ENCODE assay signal across 8 cellular contexts in the genomic region with DNA sequence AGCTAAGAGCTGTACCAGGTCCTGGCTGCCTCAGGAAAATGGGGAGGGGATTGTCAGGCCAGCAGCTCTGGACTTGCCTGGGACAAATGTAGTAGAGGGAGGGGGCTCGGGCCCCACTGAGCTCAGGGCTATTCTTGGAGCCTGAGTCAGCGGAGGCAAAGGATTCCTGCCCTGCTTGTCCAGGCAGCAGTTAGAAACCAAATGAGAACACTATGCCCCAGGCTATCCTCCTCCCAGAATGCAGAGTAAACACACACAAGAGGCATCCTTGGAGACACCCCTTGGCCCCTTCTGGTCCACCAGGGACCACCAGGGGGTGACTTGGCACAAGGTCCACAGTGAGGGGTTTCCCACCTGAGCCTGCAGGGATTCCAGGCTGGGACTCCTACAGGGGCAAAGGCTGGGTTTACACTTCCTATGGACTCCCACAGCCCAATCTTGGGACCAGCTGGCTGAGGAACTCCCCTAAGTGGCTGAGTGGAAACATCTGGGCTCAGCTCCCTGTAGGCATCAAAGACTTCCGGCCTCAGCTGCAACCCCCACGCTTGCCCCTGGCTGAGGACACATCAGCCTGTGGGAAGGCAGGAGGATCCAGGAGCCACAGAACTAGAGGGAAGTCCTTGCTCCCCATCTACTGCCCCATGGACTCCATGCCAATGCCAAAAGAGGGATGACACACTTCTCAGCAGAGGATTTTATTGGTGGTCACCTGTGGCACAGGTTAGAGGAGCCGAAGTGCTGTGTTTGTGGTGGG. TPM values are rescaled to one million over a fixed set of nuclear protein-coding genes. Genes with fewer than 3 reads are reported as not detected.
DNase-seq lines count a peak whose midpoint lies in the region; ATAC-seq, FAIRE-seq and TF ChIP-seq lines count a peak whose summit lies in the region.

No MANE protein-coding gene starts in this region.

- H3K27me3 ChIP-seq in breast epithelium (peaks cover 0 to 2% of the 10 kb centered on the region in 2 donors), thoracic aorta (replicated peaks; ENCODE audit: insufficient read depth) (no peaks in the 10 kb centered on the region)

- H3K36me3 ChIP-seq in breast epithelium (peaks cover 21% of the 10 kb centered on the region), kidney (ENCODE audit: control insufficient read depth in 1 of 2, insufficient read depth in 2 of 2, low read length in 2 of 2) (peaks cover 35 to 45% of the 10 kb centered on the region in 2 donors), thoracic aorta (peaks cover 34% of the 10 kb centered on the region)

- H3K9ac ChIP-seq in kidney (ENCODE audit: low read length in 2 of 2) = no peak overlapping the region

- H3K27ac ChIP-seq in breast epithelium = peak overlapping the region; percentile 91 to 94
- H3K27ac ChIP-seq in kidney (ENCODE audit: low read depth in 2 of 2, low read length in 2 of 2) = peak overlapping the region; percentile 30 to 33
- H3K27ac ChIP-seq in thoracic aorta = peak overlapping the region; percentile 90 to 93

- peaks cover 14 to 15% of the 10 kb centered on the region in 2 donors for H3K4me1 ChIP-seq in breast epithelium
- peaks cover 0 to 4% of the 10 kb centered on the region in 2 donors for H3K4me1 ChIP-seq in kidney (ENCODE audit: control insufficient read depth in 1 of 2, insufficient read depth in 1 of 2, low read depth in 1 of 2, low read length in 2 of 2)
- peaks cover 31 to 73% of the 10 kb centered on the region in 2 donors for H3K4me1 ChIP-seq in thoracic aorta (ENCODE audit: control insufficient read depth in 1 of 2, low read depth in 2 of 2)

- H3K9me3 ChIP-seq in breast epithelium = no peaks in the 10 kb centered on the region
- no peaks in the 10 kb centered on the region for H3K9me3 ChIP-seq in kidney (ENCODE audit: control insufficient read depth in 1 of 2, low read length in 2 of 2)
- H3K9me3 ChIP-seq in thoracic aorta = no peaks in the 10 kb centered on the region

- no peak for TF ChIP-seq CTCF in breast epithelium (IDR thresholded peaks at IDR 0.05)
- no peak for TF ChIP-seq CTCF in kidney (IDR thresholded peaks at IDR 0.05; ENCODE audit: borderline replicate concordance, extremely low read depth, insufficient read depth)
- no peak for TF ChIP-seq CTCF in thoracic aorta (IDR thresholded peaks at IDR 0.05)

- no peak for TF ChIP-seq POLR2A in breast epithelium (IDR thresholded peaks at IDR 0.05)

- ATAC-seq in thoracic aorta (ENCODE audit: insufficient number of reproducible peaks, low FRiP score, low read depth) = peak; percentile 82
- ATAC-seq in HG03469 (IDR thresholded peaks at IDR 0.05; ENCODE audit: unreplicated experiment) = no peak
- no peak for ATAC-seq in GM19455 (IDR thresholded peaks at IDR 0.05; ENCODE audit: unreplicated experiment)
- no peak for ATAC-seq in stimulated activated naive CD8-positive, alpha-beta T cell treated with anti-CD3 and anti-CD28 coated beads, Interleukin-15, Interleukin-2, amounts not matched to agents 100 U/mL and 50 U/mL, for 24 hours

- intact Hi-C loops in breast epithelium (cut with DNase I; ENCODE audit: low total_unique reads) = no loop called here
- intact Hi-C loops in kidney (cut with DNase I) = no loop called here

- DNase-seq in HTR-8/SVneo (ENCODE audit: insufficient read length, low spot score) = peak; percentile 84
- peak; percentile 63 to 93 for DNase-seq in breast epithelium (ENCODE audit: low spot score in 2 of 2)
- DNase-seq in kidney = no peak
- DNase-seq in thoracic aorta (ENCODE audit: low spot score) = peak; percentile 61
- no peak for DNase-seq in stimulated activated naive CD8-positive, alpha-beta T cell treated with anti-CD3 and anti-CD28 coated beads, Interleukin-15, Interleukin-2, amounts not matched to agents 100 U/mL and 50 U/mL, for 24 hours
- no peak for DNase-seq in iPS-NIHi11 (ENCODE audit: low spot score)

- H3K4me3 ChIP-seq in breast epithelium (peak overlapping the region in 1 of 3 donors; percentile 41), kidney (ENCODE audit: low read length in 2 of 2) (no peak overlapping the region), thoracic aorta (peak overlapping the region; percentile 24)

- FAIRE-seq in HTR-8/SVneo (lab: Jason Lieb, UNC) (peak; percentile 90), kidney (lab: Jason Lieb, UNC) (no peak)

RNA-seq across cellular contexts. Expression of gene COL7A1, which starts 3.4 kb away (rescaled TPM):
- 10 to 100 TPM in 2 of 3 donors, under 1 TPM in 1; 0.48 to 18.6 (median 12.5) TPM for total RNA-seq in breast epithelium
- 13.1 TPM for total RNA-seq in kidney
- polyA plus RNA-seq in kidney (ENCODE audit: insufficient read depth, low read depth, low replicate concordance) = 14.4 TPM
- total RNA-seq in thoracic aorta = 10 to 100 TPM; 16.4 to 26.7 TPM

RNA-seq across cellular contexts. Expression of gene UQCRC1, which starts 10.9 kb away (rescaled TPM):
- total RNA-seq in breast epithelium (100 to 1,000 TPM; 163 to 230 (median 180) TPM), kidney (207 TPM), thoracic aorta (100 to 1,000 TPM; 226 to 234 TPM)
- polyA plus RNA-seq in kidney (ENCODE audit: insufficient read depth, low read depth, low replicate concordance) = 584 TPM

RNA-seq across cellular contexts. Expression of gene TMEM89, which starts 23.1 kb away (rescaled TPM):
- total RNA-seq in breast epithelium (not detected), kidney (not detected), thoracic aorta (1 to 10 TPM in 1 of 2 donors, not detected in 1; 8.0 TPM)
- not detected for polyA plus RNA-seq in kidney (ENCODE audit: insufficient read depth, low read depth, low replicate concordance)

RNA-seq across cellular contexts. Expression of gene UCN2, which starts 34.9 kb away (rescaled TPM):
- total RNA-seq in breast epithelium = under 1 TPM in 1 of 3 donors, not detected in 2; 0.44 TPM
- not detected for total RNA-seq in kidney
- polyA plus RNA-seq in kidney (ENCODE audit: insufficient read depth, low read depth, low replicate concordance) = not detected
- total RNA-seq in thoracic aorta = 1 to 10 TPM in 1 of 2 donors, not detected in 1; 3.0 TPM

RNA-seq across cellular contexts. Expression of gene SLC26A6, which starts 36.8 kb away (rescaled TPM):
- total RNA-seq in breast epithelium = 10 to 100 TPM; 12.6 to 21.6 (median 16.0) TPM
- 15.4 TPM for total RNA-seq in kidney
- 20.6 TPM for polyA plus RNA-seq in kidney (ENCODE audit: insufficient read depth, low read depth, low replicate concordance)
- total RNA-seq in thoracic aorta = 100 to 1,000 TPM in 1 of 2 donors, 10 to 100 TPM in 1; 93.9 to 102 TPM

Comparison
In these comparisons a context has a peak if more than half of its experiments do, and no peak if none do; other contexts are left out.
1. DNase-seq: peak in HTR-8/SVneo (single experiment), breast epithelium (2 of 2) and thoracic aorta (single experiment); none in kidney (single experiment), stimulated activated naive CD8-positive, alpha-beta T cell treated with anti-CD3 and anti-CD28 coated beads, Interleukin-15, Interleukin-2, amounts not matched to agents 100 U/mL and 50 U/mL, for 24 hours (single experiment) and iPS-NIHi11 (single experiment).
2. H3K27ac ChIP-seq: peak in every context shown above with its lines; median percentile 92 in breast epithelium; 92 in thoracic aorta; 32 in kidney.